Comparison of ENCODE assay signal across 1 cellular context in genomic region chr4:150771374-150771773, GRCh38.
A peak's percentile ranks its signal among the peaks of the same experiment; 100 is the strongest.
TF ChIP-seq lines count a peak whose summit lies in the region.

No MANE protein-coding gene starts in this region.

TF ChIP-seq in K562, 482 proteins besides CTCF, POLR2A, EP300 and RAD21 (continued from another document):
- TF ChIP-seq SFPQ (IDR thresholded peaks at IDR 0.05; ENCODE audit: low read depth, low read length), result no peak
- no peak for TF ChIP-seq UBTF (IDR thresholded peaks at IDR 0.05; ENCODE audit: borderline replicate concordance in 1 of 2, low read depth in 2 of 2, low read length in 2 of 2)
- no peak for TF ChIP-seq TCF7 (IDR thresholded peaks at IDR 0.05; ENCODE audit: borderline replicate concordance)
- no peak for TF ChIP-seq GATAD2A (IDR thresholded peaks at IDR 0.05)
- no peak for TF ChIP-seq ZNF518B (CRISPR knock-in tag; IDR thresholded peaks at IDR 0.05)
- no peak for TF ChIP-seq BHLHE40 (IDR thresholded peaks at IDR 0.05; ENCODE audit: low read length)
- no peak for TF ChIP-seq ZNF586 (CRISPR knock-in tag; conservative IDR thresholded peaks at IDR 0.05)
- TF ChIP-seq ZNF609 (CRISPR knock-in tag; IDR thresholded peaks at IDR 0.05; ENCODE audit: borderline replicate concordance), result no peak
- TF ChIP-seq HDGF (IDR thresholded peaks at IDR 0.05), result no peak
- TF ChIP-seq TAL1 (IDR thresholded peaks at IDR 0.05), result peak; percentile 65
- TF ChIP-seq ZNF57 (CRISPR knock-in tag; IDR thresholded peaks at IDR 0.05), result no peak
- peak; percentile 22; the same call in 1 of the 2 replicates for TF ChIP-seq NCOR1 (IDR thresholded peaks at IDR 0.05)
- no peak for TF ChIP-seq ZNF239 (CRISPR knock-in tag; IDR thresholded peaks at IDR 0.05)
- TF ChIP-seq BRF1 (IDR thresholded peaks at IDR 0.05; ENCODE audit: borderline replicate concordance, extremely low read depth, insufficient read length), result no peak
- no peak for TF ChIP-seq MIER1 (IDR thresholded peaks at IDR 0.05; ENCODE audit: low read depth)
- no peak for TF ChIP-seq PTBP1 (IDR thresholded peaks at IDR 0.05; ENCODE audit: low read depth, low read length)
- no peak for TF ChIP-seq ZNF280A (IDR thresholded peaks at IDR 0.05; ENCODE audit: low read depth, partially characterized antibody)
- TF ChIP-seq CBFA2T2 (conservative IDR thresholded peaks at IDR 0.05), result peak; percentile 69
- no peak for TF ChIP-seq ZSCAN29 (IDR thresholded peaks at IDR 0.05)
- no peak for TF ChIP-seq HMG20B (CRISPR knock-in tag; IDR thresholded peaks at IDR 0.05)
- no peak for TF ChIP-seq ZBTB1 (CRISPR knock-in tag; IDR thresholded peaks at IDR 0.05; ENCODE audit: borderline replicate concordance, low read depth)
- TF ChIP-seq SIN3B (IDR thresholded peaks at IDR 0.05; ENCODE audit: low read depth), result no peak
- no peak for TF ChIP-seq ZKSCAN1 (IDR thresholded peaks at IDR 0.05; ENCODE audit: low read depth, low read length)
- TF ChIP-seq TFAP4 (CRISPR knock-in tag; IDR thresholded peaks at IDR 0.05; ENCODE audit: borderline replicate concordance), result no peak
- no peak for TF ChIP-seq ZFX (CRISPR knock-in tag; IDR thresholded peaks at IDR 0.05)
- no peak for TF ChIP-seq ZHX1 (conservative IDR thresholded peaks at IDR 0.05; ENCODE audit: low read length)
- TF ChIP-seq LCOR (CRISPR knock-in tag; IDR thresholded peaks at IDR 0.05), result no peak
- TF ChIP-seq SNAPC5 (CRISPR knock-in tag; IDR thresholded peaks at IDR 0.05), result no peak
- TF ChIP-seq CEBPB (tag; IDR thresholded peaks at IDR 0.05), result no peak
- no peak for TF ChIP-seq ZMIZ1 (IDR thresholded peaks at IDR 0.05; ENCODE audit: low read depth in 2 of 2, low read length in 2 of 2)
